Comparison of ENCODE assay signal across 9 cellular contexts in genomic region chr22:32476286-32476685, GRCh38. TPM values are rescaled to one million over a fixed set of nuclear protein-coding genes. Genes with fewer than 3 reads are reported as not detected.
DNase-seq lines count a peak whose midpoint lies in the region; ATAC-seq, FAIRE-seq and TF ChIP-seq lines count a peak whose summit lies in the region.
"Had no signal": no experiment of that assay in that cellular context is flagged by ENCODE, and none has a peak within 500 bp of the region (broad histone marks: within the 10 kb centered on the region; RNA-seq: fewer than 3 reads in every experiment).

No MANE protein-coding gene starts in this region.

- H3K4me3 ChIP-seq in kidney (ENCODE audit: low read length in 2 of 2) (peak overlapping the region; percentile 81 to 93), thoracic aorta (peak overlapping the region; percentile 96), aorta (ENCODE audit: low read length in 2 of 2) (peak overlapping the region in 1 of 2 donors; percentile 29)

- peaks cover 5 to 7% of the 10 kb centered on the region in 2 donors for H3K4me1 ChIP-seq in kidney (ENCODE audit: control insufficient read depth in 1 of 2, insufficient read depth in 1 of 2, low read depth in 1 of 2, low read length in 2 of 2)
- peaks cover 18 to 21% of the 10 kb centered on the region in 2 donors for H3K4me1 ChIP-seq in thoracic aorta (ENCODE audit: control insufficient read depth in 1 of 2, low read depth in 2 of 2)
- no peaks in the 10 kb centered on the region for H3K4me1 ChIP-seq in aorta (ENCODE audit: control insufficient read depth in 1 of 2, insufficient read depth in 2 of 2, low read length in 2 of 2)

- intact Hi-C loops in activated CD4-positive, alpha-beta T cell treated with anti-CD3 and anti-CD28 coated beads, Interleukin-2, amount 10 ng/mL, durations not matched to agents 24 days and 14 days (cut with micrococcal nuclease) = loop anchor here (5.0 kb wide), 1 partner anchor 334 kb away; no protein-coding TSS in a partner anchor
- intact Hi-C loops in kidney (cut with DNase I) = no loop called here
- intact Hi-C loops in aorta (cut with DNase I) = loop anchor here in 1 of 2 donors (10.0 kb wide), 1 partner anchor 501 kb away; no protein-coding TSS in a partner anchor

- H3K27me3 ChIP-seq in thoracic aorta (replicated peaks; ENCODE audit: insufficient read depth) = no peaks in the 10 kb centered on the region
- no peaks in the 10 kb centered on the region for H3K27me3 ChIP-seq in aorta (ENCODE audit: control insufficient read depth in 1 of 2, insufficient read depth in 2 of 2, low read length in 1 of 2)

- H3K9me3 Mint-ChIP-seq in activated CD4-positive, alpha-beta T cell treated with anti-CD3 and anti-CD28 coated beads, Interleukin-2, amount 10 ng/mL, durations not matched to agents 24 days and 14 days = no peaks in the 10 kb centered on the region
- H3K9me3 Mint-ChIP-seq in activated naive CD8-positive, alpha-beta T cell treated with anti-CD3 and anti-CD28 coated beads, Interleukin-2, amount 50 U/mL, for 24 hours = no peaks in the 10 kb centered on the region

- peak; percentile 25 for FAIRE-seq in kidney (lab: Jason Lieb, UNC)
- FAIRE-seq: A204.1 had no signal

- no peak for DNase-seq in activated CD4-positive, alpha-beta T cell treated with anti-CD3 and anti-CD28 coated beads, Interleukin-2, amount 10 ng/mL, durations not matched to agents 24 days and 14 days
- DNase-seq in activated CD4-positive, alpha-beta T cell treated with anti-CD3 and anti-CD28 coated beads for 4 hours = no peak
- no peak for DNase-seq in activated naive CD8-positive, alpha-beta T cell treated with anti-CD3 and anti-CD28 coated beads, Interleukin-2, amount 50 U/mL, for 24 hours
- DNase-seq in kidney (no peak), thoracic aorta (ENCODE audit: low spot score) (no peak), SW480 (ENCODE audit: low spot score) (no peak), aorta (no peak)

- TF ChIP-seq CTCF in kidney (IDR thresholded peaks at IDR 0.05; ENCODE audit: borderline replicate concordance, extremely low read depth, insufficient read depth) (no peak), thoracic aorta (IDR thresholded peaks at IDR 0.05) (no peak)

- peak overlapping the region; percentile 95 for H3K27ac Mint-ChIP-seq in activated CD4-positive, alpha-beta T cell treated with anti-CD3 and anti-CD28 coated beads, Interleukin-2, amount 10 ng/mL, durations not matched to agents 24 days and 14 days
- H3K27ac Mint-ChIP-seq in activated naive CD8-positive, alpha-beta T cell treated with anti-CD3 and anti-CD28 coated beads, Interleukin-2, amount 50 U/mL, for 24 hours = peak overlapping the region; percentile 95

- H3K27ac ChIP-seq in kidney (ENCODE audit: low read depth in 2 of 2, low read length in 2 of 2) (peak overlapping the region; percentile 98), thoracic aorta (peak overlapping the region in 1 of 2 donors; percentile 99), aorta (ENCODE audit: low read depth in 1 of 2, low read length in 2 of 2) (no peak overlapping the region)

- H3K4me1 Mint-ChIP-seq in activated CD4-positive, alpha-beta T cell treated with anti-CD3 and anti-CD28 coated beads, Interleukin-2, amount 10 ng/mL, durations not matched to agents 24 days and 14 days = peaks cover 29% of the 10 kb centered on the region
- peaks cover 37% of the 10 kb centered on the region for H3K4me1 Mint-ChIP-seq in activated naive CD8-positive, alpha-beta T cell treated with anti-CD3 and anti-CD28 coated beads, Interleukin-2, amount 50 U/mL, for 24 hours

- H3K9me3 ChIP-seq in kidney (ENCODE audit: control insufficient read depth in 1 of 2, low read length in 2 of 2) (no peaks in the 10 kb centered on the region), thoracic aorta (no peaks in the 10 kb centered on the region), aorta (ENCODE audit: control insufficient read depth, low read length) (no peaks in the 10 kb centered on the region)

- WGBS in aorta, 2 donors = 25 to 26% methylated on average over 4 of the region's 4 CpGs

- H3K36me3 Mint-ChIP-seq in activated CD4-positive, alpha-beta T cell treated with anti-CD3 and anti-CD28 coated beads, Interleukin-2, amount 10 ng/mL, durations not matched to agents 24 days and 14 days (ENCODE audit: low read depth) = peaks cover 17% of the 10 kb centered on the region
- H3K36me3 Mint-ChIP-seq in activated naive CD8-positive, alpha-beta T cell treated with anti-CD3 and anti-CD28 coated beads, Interleukin-2, amount 50 U/mL, for 24 hours (ENCODE audit: low read depth) = peaks cover 14% of the 10 kb centered on the region

- peak overlapping the region; percentile 87 to 92 for H3K9ac ChIP-seq in kidney (ENCODE audit: low read length in 2 of 2)

- peak overlapping the region; percentile 89 for H3K4me3 Mint-ChIP-seq in activated CD4-positive, alpha-beta T cell treated with anti-CD3 and anti-CD28 coated beads, Interleukin-2, amount 10 ng/mL, durations not matched to agents 24 days and 14 days
- peak overlapping the region; percentile 97 for H3K4me3 Mint-ChIP-seq in activated naive CD8-positive, alpha-beta T cell treated with anti-CD3 and anti-CD28 coated beads, Interleukin-2, amount 50 U/mL, for 24 hours

- no peaks in the 10 kb centered on the region for H3K36me3 ChIP-seq in kidney (ENCODE audit: control insufficient read depth in 1 of 2, insufficient read depth in 2 of 2, low read length in 2 of 2)
- H3K36me3 ChIP-seq in thoracic aorta = peaks cover 3% of the 10 kb centered on the region
- no peaks in the 10 kb centered on the region for H3K36me3 ChIP-seq in aorta (ENCODE audit: control insufficient read depth in 1 of 2, insufficient read depth in 2 of 2, low read length in 1 of 2)

- no peak for ATAC-seq in activated naive CD8-positive, alpha-beta T cell treated with anti-CD3 and anti-CD28 coated beads, Interleukin-2, amount 50 U/mL, for 24 hours
- ATAC-seq in thoracic aorta (ENCODE audit: insufficient number of reproducible peaks, low FRiP score, low read depth) = no peak
- no peak for ATAC-seq in HG03135 (IDR thresholded peaks at IDR 0.05; ENCODE audit: unreplicated experiment)
- no peak for ATAC-seq in aorta (ENCODE audit: low FRiP score)

- no peaks in the 10 kb centered on the region for H3K27me3 Mint-ChIP-seq in activated CD4-positive, alpha-beta T cell treated with anti-CD3 and anti-CD28 coated beads, Interleukin-2, amount 10 ng/mL, durations not matched to agents 24 days and 14 days
- no peaks in the 10 kb centered on the region for H3K27me3 Mint-ChIP-seq in activated naive CD8-positive, alpha-beta T cell treated with anti-CD3 and anti-CD28 coated beads, Interleukin-2, amount 50 U/mL, for 24 hours

RNA-seq across cellular contexts. Expression of gene FBXO7, which starts 1.7 kb away (rescaled TPM):
- total RNA-seq in activated CD4-positive, alpha-beta T cell treated with anti-CD3 and anti-CD28 coated beads, Interleukin-2, amount 10 ng/mL, durations not matched to agents 24 days and 14 days = 95.6 and 96.5 TPM in 2 replicates
- total RNA-seq in kidney (91.0 TPM), thoracic aorta (10 to 100 TPM; 75.7 to 81.3 TPM), aorta (10 to 100 TPM; 71.9 to 73.1 TPM)
- polyA plus RNA-seq in kidney (ENCODE audit: insufficient read depth, low read depth, low replicate concordance) (131 TPM), aorta (10 to 100 TPM; 64.4 to 76.6 TPM)

RNA-seq across cellular contexts. Expression of gene BPIFC, which starts 12.0 kb away (rescaled TPM):
- total RNA-seq in activated CD4-positive, alpha-beta T cell treated with anti-CD3 and anti-CD28 coated beads, Interleukin-2, amount 10 ng/mL, durations not matched to agents 24 days and 14 days = not detected in 2 replicates
- not detected for total RNA-seq in kidney
- polyA plus RNA-seq in kidney (ENCODE audit: insufficient read depth, low read depth, low replicate concordance) = not detected
- total RNA-seq in thoracic aorta = not detected
- total RNA-seq in aorta = not detected
- not detected for polyA plus RNA-seq in aorta

Comparison
In these comparisons a context has a peak if more than half of its experiments do, and no peak if none do; other contexts are left out.
1. H3K27ac ChIP-seq: peak in kidney (2 of 2); none in aorta (0 of 2).